ENCODE assay signal across 20 cellular contexts in the genomic region with DNA sequence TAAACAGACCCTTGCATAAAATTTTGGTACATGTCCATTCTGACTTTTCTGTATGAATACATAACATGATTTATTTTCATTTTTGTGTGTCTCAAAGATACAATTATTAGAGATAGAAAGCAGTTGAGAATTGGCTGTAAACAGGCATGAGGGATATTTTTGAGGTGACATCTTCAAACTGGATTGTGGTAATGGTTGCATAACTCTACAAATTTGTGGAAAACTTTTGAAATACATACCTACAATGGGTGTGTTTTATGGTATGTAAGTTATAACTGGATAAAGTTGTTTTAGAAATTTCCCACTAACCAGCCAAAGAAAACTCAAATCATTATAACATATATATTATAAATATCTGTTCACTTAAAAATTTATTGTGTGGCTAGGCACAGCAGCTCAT. TPM values are rescaled to one million over a fixed set of nuclear protein-coding genes. Genes with fewer than 3 reads are reported as not detected.
A peak's percentile ranks its signal among the peaks of the same experiment; 100 is the strongest.
DNase-seq lines count a peak whose midpoint lies in the region; ATAC-seq and TF ChIP-seq lines count a peak whose summit lies in the region.
"Had no signal": no experiment of that assay in that cellular context is flagged by ENCODE, and none has a peak within 500 bp of the region (broad histone marks: within the 10 kb centered on the region; RNA-seq: fewer than 3 reads in every experiment).

No MANE protein-coding gene starts in this region.

- H3K4me1 Mint-ChIP-seq in Caco-2 (ENCODE audit: low read depth, unreplicated experiment) (peaks cover 20% of the 10 kb centered on the region), HFFc6 (ENCODE audit: low read depth) (peaks cover 9% of the 10 kb centered on the region; the same call in 1 of the 2 replicates)
- H3K4me1 Mint-ChIP-seq: CD14-positive monocyte; CD8-positive, alpha-beta memory T cell had no signal

- BruUV-seq in Caco-2 (replicated peaks; lab: Mats Ljungman, UMichigan): no TSS peak

- H3K9me3 ChIP-seq in Caco-2: no peaks in the 10 kb centered on the region
- H3K9me3 ChIP-seq: BE2C, HAP-1 had no signal

- H3K27me3 ChIP-seq in Caco-2 (replicated peaks; ENCODE audit: control insufficient read depth, insufficient read depth, low read length): no peaks in the 10 kb centered on the region
- H3K27me3 ChIP-seq: BE2C; BLaER1 treated with 17β-estradiol and CSF1 and Interleukin-3, amounts not matched to agents 10 nM and 100 nM had no signal

- peaks cover 34% of the 10 kb centered on the region for H3K4me1 ChIP-seq in Caco-2
- H3K4me1 ChIP-seq: BE2C; BLaER1 treated with 17β-estradiol and CSF1 and Interleukin-3, amounts not matched to agents 10 nM and 100 nM had no signal

- no peaks in the 10 kb centered on the region for H3K27me3 Mint-ChIP-seq in Caco-2 (ENCODE audit: insufficient read depth, unreplicated experiment)
- no peaks in the 10 kb centered on the region for H3K27me3 Mint-ChIP-seq in HFFc6 (ENCODE audit: insufficient read depth)

- H3K36me3 Mint-ChIP-seq in Caco-2 (ENCODE audit: insufficient read depth, unreplicated experiment): peaks cover 16% of the 10 kb centered on the region
- H3K36me3 Mint-ChIP-seq in HFFc6 (ENCODE audit: low read depth): no peaks in the 10 kb centered on the region; the same call in 1 of the 2 replicates
- H3K36me3 Mint-ChIP-seq: CD14-positive monocyte had no signal

- ATAC-seq in GM19463 (IDR thresholded peaks at IDR 0.05; ENCODE audit: unreplicated experiment): no peak

- H3K9me3 Mint-ChIP-seq in Caco-2 (ENCODE audit: unreplicated experiment) (no peaks in the 10 kb centered on the region), HFFc6 (no peaks in the 10 kb centered on the region)
- H3K9me3 Mint-ChIP-seq: CD4-positive, alpha-beta T cell; CD8-positive, alpha-beta memory T cell had no signal

- CTCF ChIA-PET in Caco-2 (lab: Charles Lee): no interaction called here

- peak; percentile 13 for DNase-seq in AG08395 (ENCODE audit: low spot score)
- no peak for DNase-seq in Caco-2
- DNase-seq in HFFc6: peak; percentile 17
- peak; percentile 33 for DNase-seq in amniotic epithelial cell (ENCODE audit: low read depth)
- no peak for DNase-seq in stimulated activated naive CD4-positive, alpha-beta T cell (lab: John Stamatoyannopoulos, UW)
- no peak for DNase-seq in A172 (ENCODE audit: low spot score)
- no peak for DNase-seq in NCI-H526 treated with DMSO at 0.1 percent for 48 hours (lab: John Stamatoyannopoulos, UW)
- DNase-seq: 8988T; AML-193; BE2C; Calu3; CD4-positive, alpha-beta T cell; CD8-positive, alpha-beta memory T cell; DMS53; DMS79 treated with DMSO at 0.1 percent for 48 hours; GOT3 had no signal

- intact Hi-C loops in Caco-2 (cut with micrococcal nuclease; ENCODE audit: unreplicated experiment): no loop called here

- POLR2A ChIA-PET in Caco-2 (lab: Charles Lee): interaction anchor here (0.6 kb wide), 1 partner anchor 18 kb away, joined by 6 read pairs; no protein-coding TSS in a partner anchor

- H3K36me3 ChIP-seq in Caco-2 (ENCODE audit: control insufficient read depth, insufficient read depth, low read length): no peaks in the 10 kb centered on the region
- H3K36me3 ChIP-seq: BE2C; BLaER1 treated with 17β-estradiol and CSF1 and Interleukin-3, amounts not matched to agents 10 nM and 100 nM; HAP-1 had no signal

- no peak overlapping the region for H3K4me3 Mint-ChIP-seq in Caco-2 (ENCODE audit: unreplicated experiment)
- no peak overlapping the region for H3K4me3 Mint-ChIP-seq in HFFc6
- H3K4me3 Mint-ChIP-seq: CD14-positive monocyte; CD4-positive, alpha-beta T cell; CD8-positive, alpha-beta memory T cell had no signal

- H3K27ac Mint-ChIP-seq in Caco-2 (ENCODE audit: unreplicated experiment) (peak overlapping the region; percentile 7), HFFc6 (no peak overlapping the region)
- H3K27ac Mint-ChIP-seq: CD14-positive monocyte; CD4-positive, alpha-beta T cell; CD8-positive, alpha-beta memory T cell had no signal

- no peak overlapping the region for H3K4me3 ChIP-seq in Caco-2 (ENCODE audit: low read depth, low read length)
- H3K4me3 ChIP-seq: BLaER1 treated with 17β-estradiol and CSF1 and Interleukin-3, amounts not matched to agents 10 nM and 100 nM; HAP-1 had no signal

- TF ChIP-seq CTCF in Caco-2 (IDR thresholded peaks at IDR 0.05; ENCODE audit: insufficient read depth in 1 of 2, low read depth in 1 of 2, low read length in 1 of 2, severe bottlenecking in 1 of 2, unreplicated experiment in 1 of 2) (no peak), HFFc6 (IDR thresholded peaks at IDR 0.05) (no peak)

RNA-seq across cellular contexts. Expression of gene GREB1L, which starts 39.6 kb away (rescaled TPM):
- total RNA-seq in Caco-2 (2022): 71.1 and 75.4 TPM in 2 replicates
- total RNA-seq in HFFc6 (2021; fragmentation: NEBNext Ultra II Directional; extraction: Animal tissue kit (Norgen Biotek cat#: 25700)): 10 to 100 TPM in 2 of 6 experiments, 1 to 10 TPM in 4; 1.9 to 10.8 (median 2.3) TPM
- 3.5 and 4.0 TPM in 2 replicates for total RNA-seq in A172 (2014; rRNA removed; shearing (Covaris generic))
- total RNA-seq: CD4-positive, alpha-beta T cell; CD8-positive, alpha-beta memory T cell had no signal

Comparison
In these comparisons a context has a peak if more than half of its experiments do, and no peak if none do; other contexts are left out.
1. DNase-seq: peak in AG08395 (single experiment), HFFc6 (single experiment) and amniotic epithelial cell (single experiment); none in Caco-2 (0 of 2), stimulated activated naive CD4-positive, alpha-beta T cell (0 of 6), A172 (single experiment) and NCI-H526 treated with DMSO at 0.1 percent for 48 hours (single experiment).